15 cellular contexts compared by ENCODE assay signal in the genomic region with DNA sequence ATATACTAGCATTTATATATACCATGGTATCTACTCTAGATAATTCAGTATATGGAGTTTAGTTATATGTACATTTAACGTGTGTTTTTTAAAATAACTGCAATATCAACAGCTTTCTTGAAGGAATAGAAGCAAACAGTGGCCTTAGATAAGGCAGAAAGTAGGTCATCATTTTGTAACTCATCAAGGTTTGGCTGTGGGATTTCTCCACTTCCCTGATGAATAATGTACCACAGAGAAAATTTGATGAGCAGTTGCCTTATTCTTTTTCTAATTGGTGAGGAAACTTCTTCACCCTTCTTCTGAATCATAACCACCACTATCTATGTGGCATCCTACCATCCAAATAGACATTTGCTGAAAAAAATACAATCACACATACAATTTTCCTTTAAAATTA.
DNase-seq lines count a peak whose midpoint lies in the region; ATAC-seq and TF ChIP-seq lines count a peak whose summit lies in the region.
"Had no signal": no experiment of that assay in that cellular context is flagged by ENCODE, and none has a peak within 500 bp of the region (broad histone marks: within the 10 kb centered on the region; RNA-seq: fewer than 3 reads in every experiment).

No MANE protein-coding gene starts in this region.

- no peaks in the 10 kb centered on the region for H3K4me1 Mint-ChIP-seq in activated T-helper 1 cell treated with anti-CD3 and anti-CD28 coated beads, Interleukin-12 subunit alpha, Interleukin-12 subunit beta, Interleukin-2, Interleukin-4 antibody, amounts not matched to agents 30 ng/mL and 10 ng/mL and 1 ng/mL, durations not matched to agents 14 hours and 24 hours and 36 hours (ENCODE audit: low read depth)
- H3K4me1 Mint-ChIP-seq in stimulated activated naive B cell treated with anti-CD40 and anti-IgM and Interleukin-4, amounts not matched to agents 10 μg/mL and 1 μg/mL and 100 μg/mL, for 72 hours, result no peaks in the 10 kb centered on the region
- H3K4me1 Mint-ChIP-seq: B cell had no signal

- no peak overlapping the region for H3K27ac Mint-ChIP-seq in activated T-helper 1 cell treated with anti-CD3 and anti-CD28 coated beads, Interleukin-12 subunit alpha, Interleukin-12 subunit beta, Interleukin-2, Interleukin-4 antibody, amounts not matched to agents 30 ng/mL and 10 ng/mL and 1 ng/mL, durations not matched to agents 14 hours and 24 hours and 36 hours
- H3K27ac Mint-ChIP-seq in stimulated activated naive B cell treated with anti-CD40 and anti-IgM and Interleukin-4, amounts not matched to agents 10 μg/mL and 1 μg/mL and 100 μg/mL, for 72 hours, result no peak overlapping the region
- H3K27ac Mint-ChIP-seq: B cell; CD8-positive, alpha-beta T cell had no signal

- H3K9me3 Mint-ChIP-seq in activated T-helper 1 cell treated with anti-CD3 and anti-CD28 coated beads, Interleukin-12 subunit alpha, Interleukin-12 subunit beta, Interleukin-2, Interleukin-4 antibody, amounts not matched to agents 30 ng/mL and 10 ng/mL and 1 ng/mL, durations not matched to agents 14 hours and 24 hours and 36 hours, result no peaks in the 10 kb centered on the region
- no peaks in the 10 kb centered on the region for H3K9me3 Mint-ChIP-seq in stimulated activated naive B cell treated with anti-CD40 and anti-IgM and Interleukin-4, amounts not matched to agents 10 μg/mL and 1 μg/mL and 100 μg/mL, for 72 hours

- ATAC-seq in left ventricle myocardium superior, result peak; percentile 37
- no peak for ATAC-seq in stimulated activated naive B cell treated with anti-CD40 and anti-IgM and Interleukin-4, amounts not matched to agents 10 μg/mL and 1 μg/mL and 100 μg/mL, for 72 hours (replicated peaks)
- ATAC-seq: CD8-positive, alpha-beta T cell; GM12878 had no signal

- H3K27ac ChIP-seq in left ventricle myocardium inferior (replicated peaks), result peak overlapping the region; percentile 34
- H3K27ac ChIP-seq: BLaER1 treated with 17β-estradiol and CSF1 and Interleukin-3, amounts not matched to agents 10 nM and 100 nM; GM23248 had no signal

- H3K4me3 ChIP-seq in left ventricle myocardium inferior, result no peak overlapping the region
- H3K4me3 ChIP-seq: BLaER1 treated with 17β-estradiol and CSF1 and Interleukin-3, amounts not matched to agents 10 nM and 100 nM; GM12878; GM23248; HAP-1 had no signal

- intact Hi-C loops in left ventricle myocardium inferior (cut with micrococcal nuclease), result no loop called here
- intact Hi-C loops in cardiac septum (cut with DNase I), result no loop called here
- intact Hi-C loops in left ventricle myocardium superior (cut with micrococcal nuclease), result loop anchor here (5.0 kb wide), 1 partner anchor 36 kb away; no protein-coding TSS in a partner anchor
- intact Hi-C loops in activated T-helper 1 cell treated with anti-CD3 and anti-CD28 coated beads, Interleukin-12 subunit alpha, Interleukin-12 subunit beta, Interleukin-2, Interleukin-4 antibody, amounts not matched to agents 30 ng/mL and 10 ng/mL and 1 ng/mL, durations not matched to agents 14 hours and 24 hours and 36 hours (cut with micrococcal nuclease), result no loop called here

- no peaks in the 10 kb centered on the region for H3K27me3 Mint-ChIP-seq in activated T-helper 1 cell treated with anti-CD3 and anti-CD28 coated beads, Interleukin-12 subunit alpha, Interleukin-12 subunit beta, Interleukin-2, Interleukin-4 antibody, amounts not matched to agents 30 ng/mL and 10 ng/mL and 1 ng/mL, durations not matched to agents 14 hours and 24 hours and 36 hours (ENCODE audit: insufficient read depth)
- H3K27me3 Mint-ChIP-seq in stimulated activated naive B cell treated with anti-CD40 and anti-IgM and Interleukin-4, amounts not matched to agents 10 μg/mL and 1 μg/mL and 100 μg/mL, for 72 hours, result no peaks in the 10 kb centered on the region
- H3K27me3 Mint-ChIP-seq: B cell had no signal

- DNase-seq in left ventricle myocardium inferior (no peak), cardiac septum (ENCODE audit: low spot score) (no peak), amniotic epithelial cell (ENCODE audit: low read depth) (peak; percentile 57), left ventricle myocardium superior (no peak), amniotic stem cell (lab: John Stamatoyannopoulos, UW) (no peak)
- DNase-seq in activated T-helper 1 cell treated with anti-CD3 and anti-CD28 coated beads, Interleukin-12 subunit alpha, Interleukin-12 subunit beta, Interleukin-2, Interleukin-4 antibody, amounts not matched to agents 30 ng/mL and 10 ng/mL and 1 ng/mL, durations not matched to agents 14 hours and 24 hours and 36 hours (ENCODE audit: low spot score), result no peak
- DNase-seq in stimulated activated naive B cell treated with anti-CD40 and anti-IgM and Interleukin-4, amounts not matched to agents 10 μg/mL and 1 μg/mL and 100 μg/mL, for 72 hours, result no peak
- DNase-seq: Calu3; CD8-positive, alpha-beta T cell; DMS79 treated with DMSO at 0.1 percent for 48 hours; GM23248 had no signal

- H3K4me1 ChIP-seq in left ventricle myocardium inferior, result no peaks in the 10 kb centered on the region
- H3K4me1 ChIP-seq: BLaER1 treated with 17β-estradiol and CSF1 and Interleukin-3, amounts not matched to agents 10 nM and 100 nM; HAP-1 had no signal

- no peaks in the 10 kb centered on the region for H3K36me3 ChIP-seq in left ventricle myocardium inferior
- H3K36me3 ChIP-seq: BLaER1 treated with 17β-estradiol and CSF1 and Interleukin-3, amounts not matched to agents 10 nM and 100 nM; HAP-1 had no signal

- no peaks in the 10 kb centered on the region for H3K36me3 Mint-ChIP-seq in activated T-helper 1 cell treated with anti-CD3 and anti-CD28 coated beads, Interleukin-12 subunit alpha, Interleukin-12 subunit beta, Interleukin-2, Interleukin-4 antibody, amounts not matched to agents 30 ng/mL and 10 ng/mL and 1 ng/mL, durations not matched to agents 14 hours and 24 hours and 36 hours (ENCODE audit: low read depth)
- H3K36me3 Mint-ChIP-seq in stimulated activated naive B cell treated with anti-CD40 and anti-IgM and Interleukin-4, amounts not matched to agents 10 μg/mL and 1 μg/mL and 100 μg/mL, for 72 hours, result no peaks in the 10 kb centered on the region
- H3K36me3 Mint-ChIP-seq: CD8-positive, alpha-beta T cell had no signal

- no peak for TF ChIP-seq CTCF in left ventricle myocardium inferior (IDR thresholded peaks at IDR 0.05; ENCODE audit: borderline replicate concordance)

- no peaks in the 10 kb centered on the region for H3K27me3 ChIP-seq in left ventricle myocardium inferior (ENCODE audit: low read depth)
- H3K27me3 ChIP-seq: BLaER1 treated with 17β-estradiol and CSF1 and Interleukin-3, amounts not matched to agents 10 nM and 100 nM had no signal

- H3K9me3 ChIP-seq in left ventricle myocardium inferior (replicated peaks), result no peaks in the 10 kb centered on the region
- H3K9me3 ChIP-seq: BLaER1 treated with 17β-estradiol and CSF1 and Interleukin-3, amounts not matched to agents 10 nM and 100 nM; HAP-1 had no signal

- H3K4me3 Mint-ChIP-seq in activated T-helper 1 cell treated with anti-CD3 and anti-CD28 coated beads, Interleukin-12 subunit alpha, Interleukin-12 subunit beta, Interleukin-2, Interleukin-4 antibody, amounts not matched to agents 30 ng/mL and 10 ng/mL and 1 ng/mL, durations not matched to agents 14 hours and 24 hours and 36 hours, result no peak overlapping the region
- H3K4me3 Mint-ChIP-seq in stimulated activated naive B cell treated with anti-CD40 and anti-IgM and Interleukin-4, amounts not matched to agents 10 μg/mL and 1 μg/mL and 100 μg/mL, for 72 hours, result no peak overlapping the region
- H3K4me3 Mint-ChIP-seq: B cell; CD8-positive, alpha-beta T cell had no signal
